ENCODE assay signal across 4 cellular contexts in genomic region chr19:49490287-49491029, GRCh38. TPM values are rescaled to one million over a fixed set of nuclear protein-coding genes. Genes with fewer than 3 reads are reported as not detected.
DNase-seq lines count a peak whose midpoint lies in the region; ATAC-seq and TF ChIP-seq lines count a peak whose summit lies in the region.

No MANE protein-coding gene starts in this region.

- no peak for ATAC-seq in HG03571 (IDR thresholded peaks at IDR 0.05; ENCODE audit: unreplicated experiment)

- CTCF ChIA-PET in HEK293 (lab: Yijun Ruan, JAX), result no interaction called here

- H3K4me1 ChIP-seq in HEK293 (ENCODE audit: control insufficient read depth, insufficient read depth, low read length) (peaks cover 4% of the 10 kb centered on the region; the same call in 1 of the 2 replicates), fibroblast of lung (ENCODE audit: control insufficient read depth, extremely low read depth, insufficient read depth, low read length) (peaks cover 10% of the 10 kb centered on the region)

- peaks cover 14 to 55% of the 10 kb centered on the region in 2 experiments for H3K36me3 ChIP-seq in HEK293 (ENCODE audit: control insufficient read depth in 2 of 2, insufficient read depth in 1 of 2, low read length in 2 of 2)
- peaks cover 27% of the 10 kb centered on the region for H3K36me3 ChIP-seq in fibroblast of lung (ENCODE audit: control insufficient read depth, insufficient read depth, low read length)

- DNase-seq in fibroblast of lung (ENCODE audit: low read depth in 2 of 2), result no peak
- no peak for DNase-seq in NCI-H1092 (lab: John Stamatoyannopoulos, UW)

- peaks cover 40% of the 10 kb centered on the region for H3K79me2 ChIP-seq in fibroblast of lung (ENCODE audit: control insufficient read depth, insufficient read depth, low read length)

- TF ChIP-seq CTCF in HEK293 (tag by site-specific recombination; IDR thresholded peaks at IDR 0.05) (no peak), fibroblast of lung (conservative IDR thresholded peaks at IDR 0.05 in 1 of 2, IDR thresholded peaks at IDR 0.05 in 1 of 2; ENCODE audit: low read depth in 1 of 2, low read length in 2 of 2) (no peak)

- peaks cover 4% of the 10 kb centered on the region for H4K20me1 ChIP-seq in fibroblast of lung (ENCODE audit: control insufficient read depth, extremely low read depth, insufficient read depth, low read length)

- POLR2A ChIA-PET in HEK293 (lab: Yijun Ruan, JAX), result interaction anchor here (0.8 kb wide), 1 partner anchor 38 kb away, joined by 3 read pairs; the partner anchor contains the start of gene PIH1D1

- H2AFZ ChIP-seq in fibroblast of lung (ENCODE audit: low read length), result no peak overlapping the region

- H3K9me3 ChIP-seq in HEK293 (ENCODE audit: control insufficient read depth, insufficient read depth, low read depth, low read length), result no peaks in the 10 kb centered on the region
- H3K9me3 ChIP-seq in fibroblast of lung (ENCODE audit: control insufficient read depth, insufficient read depth, low read depth, low read length), result no peaks in the 10 kb centered on the region

- no peaks in the 10 kb centered on the region for H3K27me3 ChIP-seq in fibroblast of lung (ENCODE audit: control insufficient read depth, insufficient read depth, low read length)

- H3K4me3 ChIP-seq in HEK293 (ENCODE audit: low read depth, low read length), result no peak overlapping the region
- H3K4me3 ChIP-seq in fibroblast of lung (replicated peaks in 1 of 4; ENCODE audit: control extremely low read depth in 1 of 4, insufficient read depth in 1 of 4, low read depth in 3 of 4, low read length in 4 of 4), result peak overlapping the region; percentile 77 to 95 (median 85)

- H3K4me2 ChIP-seq in fibroblast of lung (ENCODE audit: extremely low read depth, insufficient read depth, low read length), result peak overlapping the region; percentile 86

- H3K27ac ChIP-seq in HEK293 (ENCODE audit: extremely low read depth, low read depth, low read length), result peak overlapping the region; percentile 95
- peak overlapping the region; percentile 90 for H3K27ac ChIP-seq in fibroblast of lung (ENCODE audit: insufficient read depth, low read length)

- H3K9ac ChIP-seq in fibroblast of lung (ENCODE audit: insufficient read depth, low read length), result no peak overlapping the region

TF ChIP-seq in HEK293, 187 proteins besides CTCF, POLR2A, EP300 and RAD21:
- TF ChIP-seq SCRT2 (tag by site-specific recombination; IDR thresholded peaks at IDR 0.05) (peak; percentile 14; the same call in 1 of the 2 replicates), ZBTB1 (tag by site-specific recombination; IDR thresholded peaks at IDR 0.05) (no peak)

RNA-seq across cellular contexts. Expression of gene RPL13A, which starts 3.0 kb away (rescaled TPM):
- 3,385 and 5,250 TPM in 2 replicates for total RNA-seq in fibroblast of lung
- 1,345 and 1,418 TPM in 2 replicates for polyA plus RNA-seq in fibroblast of lung
- 3,489 and 4,000 TPM in 2 replicates for polyA plus RNA-seq in fibroblast of lung (2012)
- polyA minus RNA-seq in fibroblast of lung (ENCODE audit: low replicate concordance), result 3,123 and 3,213 TPM in 2 replicates

RNA-seq across cellular contexts. Expression of gene RPS11, which starts 5.8 kb away (rescaled TPM):
- total RNA-seq in fibroblast of lung, result 2,501 and 4,026 TPM in 2 replicates
- polyA plus RNA-seq in fibroblast of lung, result 3,448 and 3,634 TPM in 2 replicates
- 2,802 and 3,250 TPM in 2 replicates for polyA plus RNA-seq in fibroblast of lung (2012)
- polyA minus RNA-seq in fibroblast of lung (ENCODE audit: low replicate concordance), result 1,573 and 1,579 TPM in 2 replicates

RNA-seq across cellular contexts. Expression of gene FLT3LG, which starts 16.4 kb away (rescaled TPM):
- 3.3 and 4.5 TPM in 2 replicates for total RNA-seq in fibroblast of lung
- 4.3 and 4.4 TPM in 2 replicates for polyA plus RNA-seq in fibroblast of lung
- 20.5 and 20.8 TPM in 2 replicates for polyA plus RNA-seq in fibroblast of lung (2012)
- 7.2 and 15.7 TPM in 2 replicates for polyA minus RNA-seq in fibroblast of lung (ENCODE audit: low replicate concordance)

RNA-seq across cellular contexts. Expression of gene FCGRT, which starts 22.0 kb away (rescaled TPM):
- total RNA-seq in fibroblast of lung, result 59.0 and 90.1 TPM in 2 replicates
- polyA plus RNA-seq in fibroblast of lung, result 30.9 and 31.4 TPM in 2 replicates
- 65.9 and 69.0 TPM in 2 replicates for polyA plus RNA-seq in fibroblast of lung (2012)
- polyA minus RNA-seq in fibroblast of lung (ENCODE audit: low replicate concordance), result 33.5 and 47.4 TPM in 2 replicates

RNA-seq across cellular contexts. Expression of gene RCN3, which starts 37.3 kb away (rescaled TPM):
- 87.8 and 162 TPM in 2 replicates for total RNA-seq in fibroblast of lung
- polyA plus RNA-seq in fibroblast of lung, result 18.8 and 19.8 TPM in 2 replicates
- 132 and 137 TPM in 2 replicates for polyA plus RNA-seq in fibroblast of lung (2012)
- 29.8 and 42.2 TPM in 2 replicates for polyA minus RNA-seq in fibroblast of lung (ENCODE audit: low replicate concordance)
